Comparison of ENCODE assay signal across 35 cellular contexts in genomic region chr12:6799147-6799546, GRCh38. TPM values are rescaled to one million over a fixed set of nuclear protein-coding genes. Genes with fewer than 3 reads are reported as not detected.
"Had no signal": no experiment of that assay in that cellular context is flagged by ENCODE, and none has a peak within 500 bp of the region (broad histone marks: within the 10 kb centered on the region; RNA-seq: fewer than 3 reads in every experiment).

No MANE protein-coding gene starts in this region.

- H3K4me3 Mint-ChIP-seq: activated CD4-positive, alpha-beta memory T cell treated with anti-CD3 and anti-CD28 coated beads for 36 hours; activated CD4-positive, alpha-beta T cell treated with anti-CD3 and anti-CD28 coated beads for 36 hours; activated CD4-positive, alpha-beta T cell treated with anti-CD3 and anti-CD28 coated beads, Interleukin-2, amount 10 ng/mL, durations not matched to agents 24 days and 14 days; activated CD8-positive, alpha-beta memory T cell treated with anti-CD3 and anti-CD28 coated beads, Interleukin-2, amount 10 ng/mL, durations not matched to agents 7 days and 5 days; activated CD8-positive, alpha-beta T cell treated with anti-CD3 and anti-CD28 coated beads, Interleukin-2, amount 10 ng/mL, durations not matched to agents 7 days and 5 days; activated naive CD8-positive, alpha-beta T cell treated with anti-CD3 and anti-CD28 coated beads, Interleukin-2, amount 10 ng/mL, durations not matched to agents 7 days and 5 days; activated T-cell treated with anti-CD3 and anti-CD28 coated beads, Interleukin-2, amount 50 U/mL, for 4 hours; activated T-helper 17 cell treated with anti-CD3 and anti-CD28 coated beads, Interleukin-2, amount 50 U/mL, for 72 hours; brain; T-cell; T-helper 1 cell treated with Interleukin-12 subunit alpha and Interleukin-12 subunit beta and Interleukin-4 antibody, amounts not matched to agents 30 μg/mL and 1 μg/mL, for 36 hours; T-helper 2 cell treated with Interferon-gamma antibody and Interleukin-4, amounts not matched to agents 5 μg/mL and 100 μg/mL, for 36 hours had no signal

- H3K27me3 ChIP-seq: ascending aorta, breast epithelium, cardiac muscle cell, colonic mucosa had no signal

- H3K27ac ChIP-seq: ascending aorta, breast epithelium, cardiac muscle cell, colonic mucosa, epithelial cell of prostate had no signal

- H3K4me1 Mint-ChIP-seq: activated CD8-positive, alpha-beta memory T cell treated with anti-CD3 and anti-CD28 coated beads, Interleukin-2, amount 10 ng/mL, durations not matched to agents 7 days and 5 days; brain had no signal

- H3K27ac Mint-ChIP-seq: activated CD4-positive, alpha-beta memory T cell treated with anti-CD3 and anti-CD28 coated beads for 36 hours; activated CD8-positive, alpha-beta memory T cell treated with anti-CD3 and anti-CD28 coated beads, Interleukin-2, amount 10 ng/mL, durations not matched to agents 7 days and 5 days; activated CD8-positive, alpha-beta T cell treated with anti-CD3 and anti-CD28 coated beads, Interleukin-2, amount 10 ng/mL, durations not matched to agents 7 days and 5 days; activated naive CD8-positive, alpha-beta T cell treated with anti-CD3 and anti-CD28 coated beads, Interleukin-2, amount 10 ng/mL, durations not matched to agents 7 days and 5 days; activated T-helper 17 cell treated with anti-CD3 and anti-CD28 coated beads, Interleukin-2, amount 50 U/mL, for 72 hours; T-helper 1 cell treated with Interleukin-12 subunit alpha and Interleukin-12 subunit beta and Interleukin-4 antibody, amounts not matched to agents 30 μg/mL and 1 μg/mL, for 36 hours; T-helper 2 cell treated with Interferon-gamma antibody and Interleukin-4, amounts not matched to agents 5 μg/mL and 100 μg/mL, for 36 hours had no signal

- ATAC-seq: activated CD4-positive, alpha-beta T cell treated with anti-CD3 and anti-CD28 coated beads for 36 hours; activated CD8-positive, alpha-beta memory T cell treated with anti-CD3 and anti-CD28 coated beads, Interleukin-2, amount 10 ng/mL, durations not matched to agents 7 days and 5 days; activated CD8-positive, alpha-beta T cell treated with anti-CD3 and anti-CD28 coated beads, Interleukin-2, amount 10 ng/mL, durations not matched to agents 7 days and 5 days; activated naive CD4-positive, alpha-beta T cell treated with anti-CD3 and anti-CD28 coated beads, Interleukin-2, amount 50 U/mL, for 72 hours; activated T-cell treated with anti-CD3 and anti-CD28 coated beads, Interleukin-2, amount 50 U/mL, for 4 hours; activated T-helper 17 cell treated with anti-CD3 and anti-CD28 coated beads, Interleukin-2, amount 50 U/mL, for 72 hours; esophagus mucosa; T-cell had no signal

- H3K36me3 Mint-ChIP-seq: activated CD8-positive, alpha-beta memory T cell treated with anti-CD3 and anti-CD28 coated beads, Interleukin-2, amount 10 ng/mL, durations not matched to agents 7 days and 5 days; activated naive CD8-positive, alpha-beta T cell treated with anti-CD3 and anti-CD28 coated beads, Interleukin-2, amount 10 ng/mL, durations not matched to agents 7 days and 5 days had no signal

- H3K9me3 Mint-ChIP-seq: activated CD4-positive, alpha-beta memory T cell treated with anti-CD3 and anti-CD28 coated beads for 36 hours; activated CD4-positive, alpha-beta T cell treated with anti-CD3 and anti-CD28 coated beads, Interleukin-2, amount 10 ng/mL, durations not matched to agents 24 days and 14 days; activated naive CD4-positive, alpha-beta T cell treated with anti-CD3 and anti-CD28 coated beads, Interleukin-2, amount 50 U/mL, for 72 hours; activated naive CD8-positive, alpha-beta T cell treated with anti-CD3 and anti-CD28 coated beads, Interleukin-2, amount 10 ng/mL, durations not matched to agents 7 days and 5 days; activated T-cell treated with anti-CD3 and anti-CD28 coated beads, Interleukin-2, amount 50 U/mL, for 4 hours; activated T-helper 17 cell treated with anti-CD3 and anti-CD28 coated beads, Interleukin-2, amount 50 U/mL, for 72 hours; T-cell; T-helper 1 cell treated with Interleukin-12 subunit alpha and Interleukin-12 subunit beta and Interleukin-4 antibody, amounts not matched to agents 30 μg/mL and 1 μg/mL, for 36 hours had no signal

- DNase-seq: activated CD4-positive, alpha-beta memory T cell treated with anti-CD3 and anti-CD28 coated beads for 36 hours; activated CD4-positive, alpha-beta T cell treated with anti-CD3 and anti-CD28 coated beads for 36 hours; activated CD4-positive, alpha-beta T cell treated with anti-CD3 and anti-CD28 coated beads, Interleukin-2, amount 10 ng/mL, durations not matched to agents 24 days and 14 days; activated CD4-positive, CD25-positive, alpha-beta regulatory T cell; activated CD4-positive, CD25-positive, alpha-beta regulatory T cell treated with anti-CD3 and anti-CD28 coated beads, Interleukin-2, amount 50 U/mL, for 72 hours; activated CD8-positive, alpha-beta memory T cell treated with anti-CD3 and anti-CD28 coated beads, Interleukin-2, amount 10 ng/mL, durations not matched to agents 7 days and 5 days; activated CD8-positive, alpha-beta memory T cell treated with anti-CD3 and anti-CD28 coated beads, Interleukin-2, amount 50 U/mL, for 4 hours; activated CD8-positive, alpha-beta T cell treated with anti-CD3 and anti-CD28 coated beads, Interleukin-2, amount 10 ng/mL, durations not matched to agents 7 days and 5 days; activated effector memory CD4-positive, alpha-beta T cell treated with Interleukin-2 at 50 U/mL for 16 hours; activated gamma-delta T cell treated with Interleukin-2 at 50 U/mL for 16 hours; activated naive CD4-positive, alpha-beta T cell treated with Interleukin-2 at 50 U/mL for 16 hours; activated naive CD8-positive, alpha-beta T cell treated with anti-CD3 and anti-CD28 coated beads, Interleukin-2, amount 10 ng/mL, durations not matched to agents 7 days and 5 days; activated T-cell treated with anti-CD3 and anti-CD28 coated beads, Interleukin-2, amount 50 U/mL, for 4 hours; central memory CD4-positive, alpha-beta T cell; cerebellar nuclear complex; colonic mucosa; effector CD8-positive, alpha-beta T cell; foreskin fibroblast; head of caudate nucleus; T-cell; T1000 had no signal

- H3K36me3 ChIP-seq: ascending aorta, breast epithelium, cardiac muscle cell, colonic mucosa had no signal

- H3K4me1 ChIP-seq: ascending aorta, breast epithelium, colonic mucosa had no signal

- H3K4me3 ChIP-seq: ascending aorta, breast epithelium, cardiac muscle cell, colonic mucosa had no signal

- FAIRE-seq: endometrium, endothelial cell of umbilical vein, frontal cortex had no signal

- H3K9me3 ChIP-seq: ascending aorta, breast epithelium, colonic mucosa had no signal

- H3K27me3 Mint-ChIP-seq: activated CD4-positive, alpha-beta memory T cell treated with anti-CD3 and anti-CD28 coated beads for 36 hours; activated CD4-positive, alpha-beta T cell treated with anti-CD3 and anti-CD28 coated beads for 36 hours; activated CD4-positive, alpha-beta T cell treated with anti-CD3 and anti-CD28 coated beads, Interleukin-2, amount 10 ng/mL, durations not matched to agents 24 days and 14 days; activated T-helper 17 cell treated with anti-CD3 and anti-CD28 coated beads, Interleukin-2, amount 50 U/mL, for 72 hours had no signal

RNA-seq across cellular contexts. Expression of gene CD4, which starts 9.8 kb away (rescaled TPM):
- total RNA-seq: dermis microvascular lymphatic vessel endothelial cell, endothelial cell of umbilical vein had no signal
- polyA plus RNA-seq: endothelial cell of umbilical vein had no signal

RNA-seq across cellular contexts. Expression of gene LAG3, which starts 26.8 kb away (rescaled TPM):
- total RNA-seq: ascending aorta, esophagus mucosa had no signal
- polyA plus RNA-seq: cardiac muscle cell had no signal
